In the genomic region with DNA sequence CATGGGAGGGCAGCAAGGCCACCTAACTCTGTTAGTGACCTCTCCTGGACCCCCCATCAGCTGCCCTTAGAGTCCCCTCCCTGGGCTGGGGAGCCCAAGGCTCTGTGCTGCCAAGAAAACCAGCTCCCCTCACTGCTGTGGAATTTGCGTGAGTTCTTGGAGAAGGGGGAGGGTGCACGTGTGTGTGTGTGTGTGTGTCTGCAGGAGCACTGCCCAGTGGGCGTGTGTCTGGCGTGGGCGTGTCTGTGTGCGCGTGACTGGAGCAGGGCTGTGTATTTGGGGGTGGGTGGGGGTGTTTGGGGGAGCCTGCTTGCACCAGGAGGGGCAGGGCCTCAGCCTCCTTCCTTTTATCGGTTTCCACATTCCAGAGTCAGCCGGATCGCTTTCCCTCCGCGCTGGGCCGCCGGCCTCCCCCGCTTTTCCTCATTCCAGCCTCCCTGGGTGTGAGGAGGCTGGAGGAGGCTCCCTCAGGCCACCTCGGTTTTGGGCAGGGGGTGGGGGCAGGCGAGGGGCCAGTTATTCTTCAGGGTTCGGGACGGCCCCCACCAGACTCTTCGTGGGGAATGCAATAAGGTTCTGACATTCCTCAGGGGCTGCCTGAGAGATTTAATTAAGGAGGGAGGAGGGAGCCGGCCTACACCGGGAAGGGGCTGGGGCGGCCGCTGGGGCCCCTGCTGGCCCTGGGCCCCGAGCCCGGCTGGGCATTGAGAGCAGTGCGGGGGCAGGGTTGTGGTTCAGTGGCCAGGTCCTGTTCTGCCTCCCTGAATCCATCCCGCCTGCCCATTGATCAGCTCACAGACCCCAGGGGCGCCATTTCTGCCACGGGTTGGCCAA, we compare ENCODE assay signal across 9 cellular contexts. TPM values are rescaled to one million over a fixed set of nuclear protein-coding genes. Genes with fewer than 3 reads are reported as not detected.
DNase-seq lines count a peak whose midpoint lies in the region; ATAC-seq and TF ChIP-seq lines count a peak whose summit lies in the region.
"Had no signal": no experiment of that assay in that cellular context is flagged by ENCODE, and none has a peak within 500 bp of the region (broad histone marks: within the 10 kb centered on the region; RNA-seq: fewer than 3 reads in every experiment).

No MANE protein-coding gene starts in this region.

- CTCF ChIA-PET in WTC11 (lab: Charles Lee) = interaction anchor here (0.6 to 11.7 kb wide), 11 partner anchors 8 to 100 kb away, joined by 3 to 273 read pairs (median 5); partner anchors contain the start of gene PAM16

- H3K27me3 Mint-ChIP-seq in WTC11 (ENCODE audit: low read depth) = no peaks in the 10 kb centered on the region
- peaks cover 2 to 10% (median 3%) of the 10 kb centered on the region in 3 donors for H3K27me3 Mint-ChIP-seq in immature natural killer cell (ENCODE audit: low read depth in 3 of 3)
- H3K27me3 Mint-ChIP-seq: naive B cell had no signal

- TF ChIP-seq POLR2A in heart left ventricle (IDR thresholded peaks at IDR 0.05) (no peak), prostate gland (IDR thresholded peaks at IDR 0.05) (no peak)

- H3K27me3 ChIP-seq in heart left ventricle (no peaks in the 10 kb centered on the region), prostate gland (replicated peaks; ENCODE audit: insufficient read depth) (no peaks in the 10 kb centered on the region)

- peak overlapping the region in 11 of 12 donors; percentile 34 to 86 (median 64) for H3K4me3 ChIP-seq in heart left ventricle
- peak overlapping the region; percentile 72 to 82 for H3K4me3 ChIP-seq in prostate gland

- DNase-seq in ELR (ENCODE audit: low read depth) (peak; percentile 87), WTC11 (ENCODE audit: low spot score) (peak; percentile 68), heart left ventricle (peak; percentile 60 to 86 (median 72)), prostate gland (ENCODE audit: low spot score) (peak; percentile 70), immature natural killer cell (no peak), NCI-H1048 (lab: John Stamatoyannopoulos, UW) (no peak), KBM-7 (no peak)
- DNase-seq: naive B cell had no signal

- H3K27ac Mint-ChIP-seq in WTC11 (0 out of 2 replicates have a peak overlapping the region, but pooled peaks have one; percentile 57), immature natural killer cell (no peak overlapping the region)

- H3K9me3 Mint-ChIP-seq in WTC11 = no peaks in the 10 kb centered on the region
- H3K9me3 Mint-ChIP-seq in immature natural killer cell = no peaks in the 10 kb centered on the region
- H3K9me3 Mint-ChIP-seq: naive B cell had no signal

- H3K4me1 ChIP-seq in heart left ventricle = peaks cover 5 to 98% (median 71%) of the 10 kb centered on the region in 12 donors
- H3K4me1 ChIP-seq in prostate gland (replicated peaks) = peaks cover 38% of the 10 kb centered on the region

- H3K36me3 Mint-ChIP-seq in WTC11 (no peaks in the 10 kb centered on the region), immature natural killer cell (no peaks in the 10 kb centered on the region)
- H3K36me3 Mint-ChIP-seq: naive B cell had no signal

- intact Hi-C loops in heart left ventricle (cut with DNase I) (no loop called here), prostate gland (cut with DNase I) (no loop called here)

- H3K9me3 ChIP-seq in heart left ventricle (no peaks in the 10 kb centered on the region), prostate gland (no peaks in the 10 kb centered on the region)

- in situ Hi-C loops in KBM-7 (cut with MboI; ENCODE audit: low pct_unique_long_range_greater_than_20kb, low sequenced_read_pairs) = no loop called here

- H3K4me1 Mint-ChIP-seq in WTC11 = peaks cover 44% of the 10 kb centered on the region
- peaks cover 9 to 18% of the 10 kb centered on the region in 2 donors for H3K4me1 Mint-ChIP-seq in immature natural killer cell

- H3K27ac ChIP-seq in heart left ventricle = peak overlapping the region; percentile 9 to 89 (median 78)
- H3K27ac ChIP-seq in prostate gland = peak overlapping the region; percentile 74 to 76

- TF ChIP-seq CTCF in WTC11 (IDR thresholded peaks at IDR 0.05) (no peak), heart left ventricle (IDR thresholded peaks at IDR 0.05) (no peak), prostate gland (IDR thresholded peaks at IDR 0.05) (no peak)

- POLR2A ChIA-PET in WTC11 (lab: Charles Lee) = interaction anchor here (0.8 to 2.0 kb wide), 10 partner anchors 8 to 102 kb away, joined by 3 to 16 read pairs (median 3); partner anchors contain the start of gene HMOX2

- H3K4me3 Mint-ChIP-seq in WTC11 (peak overlapping the region; percentile 47), immature natural killer cell (no peak overlapping the region)
- H3K4me3 Mint-ChIP-seq: naive B cell had no signal

- ATAC-seq in WTC11 (0 out of 2 replicates have a peak, but pooled peaks have one; percentile 4), heart left ventricle (peak in 1 of 4 donors; percentile 2), HG03439 (IDR thresholded peaks at IDR 0.05; ENCODE audit: unreplicated experiment) (no peak)

- H3K36me3 ChIP-seq in heart left ventricle (peaks cover 0 to 4% (median 0%) of the 10 kb centered on the region in 9 donors), prostate gland (no peaks in the 10 kb centered on the region)

- WGBS in heart left ventricle, 4 donors = 37 to 42% (median 41%) methylated on average over 18 to 30 of the region's 30 CpGs
- WGBS in prostate gland = 20% methylated on average over 20 of the region's 30 CpGs

TF ChIP-seq in WTC11, 78 proteins besides CTCF, POLR2A, EP300 and RAD21:
- TF ChIP-seq ZNF671 (CRISPR knock-in tag; IDR thresholded peaks at IDR 0.05) = no peak
- TF ChIP-seq ZNF232 (CRISPR knock-in tag; IDR thresholded peaks at IDR 0.05) = peak; percentile 41; the same call in 1 of the 2 replicates

RNA-seq across cellular contexts. Expression of gene VASN, which starts 2.5 kb away (rescaled TPM):
- 8.0 to 9.1 TPM (median 8.3 TPM) in 3 replicates for total RNA-seq in WTC11 (2021)
- 10 to 100 TPM in 3 of 9 donors, 1 to 10 TPM in 6; 3.8 to 20.0 (median 6.2) TPM for total RNA-seq in heart left ventricle
- 10 to 100 TPM in 1 of 2 donors, 1 to 10 TPM in 1; 6.1 to 14.9 TPM for polyA plus RNA-seq in heart left ventricle
- total RNA-seq in prostate gland = 10 to 100 TPM; 13.1 to 97.4 TPM
- under 1 TPM in 2 of 3 donors, not detected in 1; 0.07 to 0.20 TPM for polyA plus RNA-seq in immature natural killer cell

RNA-seq across cellular contexts. Expression of gene PAM16, which starts 23.0 kb away (rescaled TPM):
- total RNA-seq in WTC11 (2021) (87.2 to 93.7 TPM (median 88.9 TPM) in 3 replicates), heart left ventricle (10 to 100 TPM; 32.7 to 96.9 (median 60.9) TPM), prostate gland (100 to 1,000 TPM in 1 of 2 donors, 10 to 100 TPM in 1; 28.6 to 100 TPM)
- polyA plus RNA-seq in heart left ventricle (100 to 1,000 TPM; 109 to 210 TPM), immature natural killer cell (10 to 100 TPM; 32.9 to 61.6 (median 36.3) TPM)

RNA-seq across cellular contexts. Expression of gene CORO7, which starts 42.3 kb away (rescaled TPM):
- total RNA-seq in WTC11 (2021) = 36.7 to 45.5 TPM (median 38.6 TPM) in 3 replicates
- total RNA-seq in heart left ventricle = 10 to 100 TPM in 5 of 9 donors, 1 to 10 TPM in 4; 7.2 to 39.7 (median 10.1) TPM
- polyA plus RNA-seq in heart left ventricle = 10 to 100 TPM in 1 of 2 donors, 1 to 10 TPM in 1; 9.7 to 12.8 TPM
- total RNA-seq in prostate gland = 100 to 1,000 TPM in 1 of 2 donors, 10 to 100 TPM in 1; 24.1 to 122 TPM
- polyA plus RNA-seq in immature natural killer cell = 100 to 1,000 TPM in 1 of 3 donors, 10 to 100 TPM in 2; 37.6 to 112 (median 37.8) TPM

RNA-seq across cellular contexts. Expression of gene DNAJA3, which starts 51.5 kb away (rescaled TPM):
- total RNA-seq in WTC11 (2021) = 54.8 to 64.1 TPM (median 56.0 TPM) in 3 replicates
- 10 to 100 TPM; 47.5 to 88.4 (median 59.7) TPM for total RNA-seq in heart left ventricle
- polyA plus RNA-seq in heart left ventricle = 10 to 100 TPM; 47.4 to 81.8 TPM
- 10 to 100 TPM; 47.6 to 60.0 TPM for total RNA-seq in prostate gland
- polyA plus RNA-seq in immature natural killer cell = 10 to 100 TPM; 32.7 to 42.4 (median 38.7) TPM

RNA-seq across cellular contexts. Expression of gene GLIS2, which starts 58.3 kb away (rescaled TPM):
- 19.5 to 23.0 TPM (median 20.1 TPM) in 3 replicates for total RNA-seq in WTC11 (2021)
- total RNA-seq in heart left ventricle = 10 to 100 TPM in 7 of 9 donors, 1 to 10 TPM in 2; 7.6 to 23.4 (median 12.7) TPM
- polyA plus RNA-seq in heart left ventricle = 10 to 100 TPM in 1 of 2 donors, 1 to 10 TPM in 1; 7.7 to 14.2 TPM
- total RNA-seq in prostate gland = 10 to 100 TPM in 1 of 2 donors, 1 to 10 TPM in 1; 3.8 to 10.5 TPM
- polyA plus RNA-seq in immature natural killer cell = not detected

Comparison
In these comparisons a context has a peak if more than half of its experiments do, and no peak if none do; other contexts are left out.
1. DNase-seq: peak in ELR (single experiment), WTC11 (single experiment), heart left ventricle (5 of 5) and prostate gland (single experiment); none in immature natural killer cell (0 of 3), NCI-H1048 (single experiment) and KBM-7 (single experiment).